Comparison of ENCODE assay signal across 9 cellular contexts in genomic region chr4:94995684-94996394, GRCh38.
DNase-seq lines count a peak whose midpoint lies in the region; ATAC-seq, FAIRE-seq and TF ChIP-seq lines count a peak whose summit lies in the region.
"Had no signal": no experiment of that assay in that cellular context is flagged by ENCODE, and none has a peak within 500 bp of the region (broad histone marks: within the 10 kb centered on the region; RNA-seq: fewer than 3 reads in every experiment).

No MANE protein-coding gene starts in this region.

- no peak overlapping the region for H3K9ac ChIP-seq in HepG2 (ENCODE audit: insufficient read depth, low read depth, low read length)

- no peaks in the 10 kb centered on the region for H4K20me1 ChIP-seq in HepG2 (ENCODE audit: insufficient read depth, low read length)

- CTCF ChIA-PET in HepG2 (lab: Yijun Ruan, JAX; ENCODE audit: low intra/inter-chr PET ratio, low total read pairs): no interaction called here

- no peak for FAIRE-seq in HepG2 (lab: Jason Lieb, UNC)

- H3K27me3 ChIP-seq in HepG2 (ENCODE audit: control insufficient read depth in 1 of 2, insufficient read depth in 2 of 2, low read length in 2 of 2) (no peaks in the 10 kb centered on the region; a peak in 1 of 5 replicates), upper lobe of right lung (no peaks in the 10 kb centered on the region)

- no peaks in the 10 kb centered on the region for H3K4me1 ChIP-seq in HepG2 (ENCODE audit: insufficient read depth, low read length)
- H3K4me1 ChIP-seq in upper lobe of right lung: peaks cover 6% of the 10 kb centered on the region

- H3K36me3 ChIP-seq in HepG2 (replicated peaks in 1 of 2; ENCODE audit: control insufficient read depth in 1 of 2, insufficient read depth in 2 of 2, low read length in 2 of 2): no peaks in the 10 kb centered on the region
- no peaks in the 10 kb centered on the region for H3K36me3 ChIP-seq in upper lobe of right lung

- BruUV-seq in HepG2 (replicated peaks; lab: Mats Ljungman, UMichigan): no TSS peak

- intact Hi-C loops in HepG2 (cut with micrococcal nuclease; ENCODE audit: unreplicated experiment): no loop called here
- intact Hi-C loops in upper lobe of right lung (cut with DNase I): no loop called here

- no peak for TF ChIP-seq RAD21 in HepG2 (CRISPR knock-in tag; IDR thresholded peaks at IDR 0.05)

- H3K4me3 ChIP-seq in HepG2 (replicated peaks in 1 of 3; ENCODE audit: insufficient read depth in 1 of 3, low read depth in 2 of 3, low read length in 3 of 3) (no peak overlapping the region), upper lobe of right lung (no peak overlapping the region)

- TF ChIP-seq EP300 in HepG2 (IDR thresholded peaks at IDR 0.05; ENCODE audit: low read depth in 2 of 2, low read length in 2 of 2) (no peak), HepG2 (CRISPR knock-in tag; IDR thresholded peaks at IDR 0.05; ENCODE audit: borderline replicate concordance) (no peak)

- H3K4me1 Mint-ChIP-seq in activated naive CD4-positive, alpha-beta T cell treated with anti-CD3 and anti-CD28 coated beads, Interleukin-2, amount 50 U/mL, for 24 hours: peaks cover 15% of the 10 kb centered on the region
- peaks cover 37% of the 10 kb centered on the region for H3K4me1 Mint-ChIP-seq in brain

- TF ChIP-seq POLR2A in HepG2 (IDR thresholded peaks at IDR 0.05; ENCODE audit: insufficient read depth in 1 of 2, low read depth in 2 of 2, low read length in 2 of 2): no peak

- H3K27ac Mint-ChIP-seq in activated naive CD4-positive, alpha-beta T cell treated with anti-CD3 and anti-CD28 coated beads, Interleukin-2, amount 50 U/mL, for 24 hours: no peak overlapping the region
- peak overlapping the region; percentile 80 to 98 (median 94) for H3K27ac Mint-ChIP-seq in brain
- H3K27ac Mint-ChIP-seq: memory B cell had no signal

- no peak overlapping the region for H3K27ac ChIP-seq in HepG2 (ENCODE audit: extremely low read length, insufficient read depth, low read length)
- no peak overlapping the region for H3K27ac ChIP-seq in upper lobe of right lung

- TF ChIP-seq CTCF in brain (conservative IDR thresholded peaks at IDR 0.05): no peak
- no peak for TF ChIP-seq CTCF in HepG2 (CRISPR knock-in tag; IDR thresholded peaks at IDR 0.05)
- no peak for TF ChIP-seq CTCF in upper lobe of right lung (IDR thresholded peaks at IDR 0.05)

- no peaks in the 10 kb centered on the region for H3K36me3 Mint-ChIP-seq in activated naive CD4-positive, alpha-beta T cell treated with anti-CD3 and anti-CD28 coated beads, Interleukin-2, amount 50 U/mL, for 24 hours
- no peaks in the 10 kb centered on the region for H3K36me3 Mint-ChIP-seq in brain
- H3K36me3 Mint-ChIP-seq: memory B cell had no signal

- no peaks in the 10 kb centered on the region for H3K27me3 Mint-ChIP-seq in activated naive CD4-positive, alpha-beta T cell treated with anti-CD3 and anti-CD28 coated beads, Interleukin-2, amount 50 U/mL, for 24 hours
- H3K27me3 Mint-ChIP-seq in brain: peaks cover 4% of the 10 kb centered on the region

- H3K4me2 ChIP-seq in HepG2 (ENCODE audit: low read depth, low read length): no peak overlapping the region

- no peak for DNase-seq in activated naive CD4-positive, alpha-beta T cell (lab: John Stamatoyannopoulos, UW)
- DNase-seq in HepG2 (ENCODE audit: low spot score) (no peak), upper lobe of right lung (no peak), LoVo (ENCODE audit: low spot score) (no peak)
- no peak for DNase-seq in stimulated activated CD4-positive, alpha-beta T cell treated with anti-CD3 and anti-CD28 coated beads, Interleukin-2, amount 100 ng/mL, for 24 hours

- peak overlapping the region; percentile 5 for H3K4me3 Mint-ChIP-seq in activated naive CD4-positive, alpha-beta T cell treated with anti-CD3 and anti-CD28 coated beads, Interleukin-2, amount 50 U/mL, for 24 hours
- peak overlapping the region; percentile 75 to 90 (median 84) for H3K4me3 Mint-ChIP-seq in brain
- H3K4me3 Mint-ChIP-seq: memory B cell had no signal

- H3K79me2 ChIP-seq in HepG2 (ENCODE audit: insufficient read depth, low read length): no peaks in the 10 kb centered on the region

- no peak overlapping the region for H2AFZ ChIP-seq in HepG2 (ENCODE audit: low read length)

- in situ Hi-C loops in HepG2 (cut with HindIII; ENCODE audit: extremely low pct_ligation_motif_present, low pct_unique_long_range_greater_than_20kb): no loop called here

- WGBS in HepG2 (ENCODE audit: low lambda C conversion rate): 2% methylated on average over 10 of the region's 10 CpGs

- ATAC-seq in HepG2: peak; percentile 58
- ATAC-seq in upper lobe of right lung: peak; percentile 62
- no peak for ATAC-seq in GM19467 (IDR thresholded peaks at IDR 0.05; ENCODE audit: unreplicated experiment)

- POLR2A ChIA-PET in HepG2 (lab: Yijun Ruan, JAX): no interaction called here

- no peaks in the 10 kb centered on the region for H3K9me3 ChIP-seq in HepG2 (ENCODE audit: low read length)
- H3K9me3 ChIP-seq in upper lobe of right lung: no peaks in the 10 kb centered on the region

- no peaks in the 10 kb centered on the region for H3K9me3 Mint-ChIP-seq in activated naive CD4-positive, alpha-beta T cell treated with anti-CD3 and anti-CD28 coated beads, Interleukin-2, amount 50 U/mL, for 24 hours
- H3K9me3 Mint-ChIP-seq in brain: no peaks in the 10 kb centered on the region

TF ChIP-seq in HepG2, 621 proteins besides CTCF, POLR2A, EP300 and RAD21:
- TF ChIP-seq KLF15 (CRISPR knock-in tag; IDR thresholded peaks at IDR 0.05; ENCODE audit: borderline replicate concordance) (no peak), ZNF652 (CRISPR knock-in tag; IDR thresholded peaks at IDR 0.05; ENCODE audit: borderline replicate concordance, low read depth) (no peak), ZNF704 (CRISPR knock-in tag; IDR thresholded peaks at IDR 0.05; ENCODE audit: borderline replicate concordance) (no peak), ZSCAN25 (CRISPR knock-in tag; IDR thresholded peaks at IDR 0.05) (no peak), BRD4 (CRISPR knock-in tag; IDR thresholded peaks at IDR 0.05) (no peak), ZNF33A (CRISPR knock-in tag; IDR thresholded peaks at IDR 0.05; ENCODE audit: borderline replicate concordance) (no peak), GATA4 (IDR thresholded peaks at IDR 0.05; ENCODE audit: borderline replicate concordance, low read depth) (no peak), ZKSCAN1 (IDR thresholded peaks at IDR 0.05; ENCODE audit: low read length) (no peak)
- TF ChIP-seq, protein P1, sequence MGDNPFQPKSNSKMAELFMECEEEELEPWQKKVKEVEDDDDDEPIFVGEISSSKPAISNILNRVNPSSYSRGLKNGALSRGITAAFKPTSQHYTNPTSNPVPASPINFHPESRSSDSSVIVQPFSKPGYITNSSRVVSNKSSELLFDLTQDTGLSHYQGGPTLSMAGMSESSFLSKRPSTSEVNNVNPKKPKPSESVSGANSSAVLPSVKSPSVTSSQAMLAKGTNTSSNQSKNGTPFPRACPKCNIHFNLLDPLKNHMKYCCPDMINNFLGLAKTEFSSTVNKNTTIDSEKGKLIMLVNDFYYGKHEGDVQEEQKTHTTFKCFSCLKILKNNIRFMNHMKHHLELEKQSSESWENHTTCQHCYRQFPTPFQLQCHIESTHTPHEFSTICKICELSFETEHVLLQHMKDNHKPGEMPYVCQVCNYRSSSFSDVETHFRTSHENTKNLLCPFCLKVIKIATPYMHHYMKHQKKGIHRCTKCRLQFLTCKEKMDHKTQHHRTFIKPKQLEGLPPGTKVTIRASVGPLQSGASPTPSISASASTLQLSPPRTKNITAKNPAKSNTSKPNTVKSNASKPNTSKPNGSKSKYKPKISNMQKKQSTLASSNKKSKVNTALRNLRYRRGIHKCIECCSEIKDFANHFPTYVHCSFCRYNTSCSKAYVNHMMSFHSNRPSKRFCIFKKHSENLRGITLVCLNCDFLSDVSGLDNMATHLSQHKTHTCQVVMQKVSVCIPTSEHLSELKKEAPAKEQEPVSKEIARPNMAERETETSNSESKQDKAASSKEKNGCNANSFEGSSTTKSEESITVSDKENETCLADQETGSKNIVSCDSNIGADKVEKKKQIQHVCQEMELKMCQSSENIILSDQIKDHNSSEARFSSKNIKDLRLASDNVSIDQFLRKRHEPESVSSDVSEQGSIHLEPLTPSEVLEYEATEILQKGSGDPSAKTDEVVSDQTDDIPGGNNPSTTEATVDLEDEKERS (CRISPR knock-in tag; IDR thresholded peaks at IDR 0.05): no peak
